In the genomic region with DNA sequence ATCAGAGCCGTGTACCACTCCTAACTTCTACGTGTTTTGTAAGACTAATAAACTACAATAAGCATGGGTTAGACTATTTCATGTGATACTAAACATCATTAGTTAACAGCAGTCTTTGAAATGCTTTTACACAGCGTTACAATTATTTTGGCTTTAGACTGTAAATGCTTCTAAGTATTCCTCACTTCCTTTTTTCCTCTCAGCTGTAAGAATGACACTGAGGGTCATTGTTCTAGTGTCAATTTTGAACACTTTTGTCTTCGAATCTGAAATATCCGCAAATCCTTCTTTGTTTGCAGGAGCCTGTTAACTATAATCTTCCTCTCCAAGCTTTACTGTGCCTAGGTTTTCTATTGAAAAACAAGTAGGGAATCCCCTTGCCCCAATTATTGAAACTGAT, we compare ENCODE assay signal across 8 cellular contexts. TPM values are rescaled to one million over a fixed set of nuclear protein-coding genes. Genes with fewer than 3 reads are reported as not detected.
DNase-seq lines count a peak whose midpoint lies in the region; ATAC-seq and TF ChIP-seq lines count a peak whose summit lies in the region.

No MANE protein-coding gene starts in this region.

- no peak for DNase-seq in activated naive CD4-positive, alpha-beta T cell treated with anti-CD3 and anti-CD28 coated beads, Interleukin-2, amount 50 U/mL, for 16 hours
- no peak for DNase-seq in T-cell
- peak; percentile 35 for DNase-seq in globus pallidus (ENCODE audit: low spot score)
- DNase-seq in tibial artery, result no peak
- no peak for DNase-seq in activated CD8-positive, alpha-beta memory T cell treated with anti-CD3 and anti-CD28 coated beads, Interleukin-2, amount 50 U/mL, for 4 hours

- H3K4me1 ChIP-seq in tibial artery (peaks cover 0 to 68% (median 17%) of the 10 kb centered on the region in 4 donors), gastroesophageal sphincter (peaks cover 11 to 67% (median 19%) of the 10 kb centered on the region in 3 donors)

- no peaks in the 10 kb centered on the region for H3K9me3 Mint-ChIP-seq in activated naive CD4-positive, alpha-beta T cell treated with anti-CD3 and anti-CD28 coated beads, Interleukin-2, amount 50 U/mL, for 24 hours
- no peaks in the 10 kb centered on the region for H3K9me3 Mint-ChIP-seq in T-cell

- POLR2A ChIA-PET in T-cell (lab: Charles Lee), result interaction anchor here in 1 of 2 donors (2.4 kb wide), 1 partner anchor 79 kb away, joined by 19 read pairs; no protein-coding TSS in a partner anchor

- H3K36me3 ChIP-seq in tibial artery (peaks cover 2 to 17% (median 2%) of the 10 kb centered on the region in 3 donors), gastroesophageal sphincter (peaks cover 0 to 14% of the 10 kb centered on the region in 2 donors)

- H3K27me3 ChIP-seq in tibial artery, result no peaks in the 10 kb centered on the region
- H3K27me3 ChIP-seq in gastroesophageal sphincter, result no peaks in the 10 kb centered on the region

- TF ChIP-seq CTCF in tibial artery (IDR thresholded peaks at IDR 0.05) (no peak), gastroesophageal sphincter (IDR thresholded peaks at IDR 0.05) (no peak)

- peaks cover 14% of the 10 kb centered on the region for H3K36me3 Mint-ChIP-seq in activated naive CD4-positive, alpha-beta T cell treated with anti-CD3 and anti-CD28 coated beads, Interleukin-2, amount 50 U/mL, for 24 hours
- H3K36me3 Mint-ChIP-seq in T-cell, result peaks cover 8% of the 10 kb centered on the region

- 27 to 36% methylated on average over 4 to 5 of the region's 5 CpGs for WGBS in gastroesophageal sphincter (ENCODE audit: low coverage in 1 of 2), 2 donors

- peak overlapping the region; percentile 83 for H3K27ac Mint-ChIP-seq in activated naive CD4-positive, alpha-beta T cell treated with anti-CD3 and anti-CD28 coated beads, Interleukin-2, amount 50 U/mL, for 24 hours
- H3K27ac Mint-ChIP-seq in T-cell, result peak overlapping the region in 1 of 2 donors; percentile 53

- H3K4me3 Mint-ChIP-seq in activated naive CD4-positive, alpha-beta T cell treated with anti-CD3 and anti-CD28 coated beads, Interleukin-2, amount 50 U/mL, for 24 hours, result peak overlapping the region; percentile 98
- H3K4me3 Mint-ChIP-seq in T-cell, result peak overlapping the region; percentile 93 to 97 (median 96)

- no peak for TF ChIP-seq POLR2A in gastroesophageal sphincter (IDR thresholded peaks at IDR 0.05)

- H3K4me3 ChIP-seq in tibial artery (peak overlapping the region; percentile 64 to 75), gastroesophageal sphincter (peak overlapping the region in 1 of 2 donors; percentile 76)

- no peaks in the 10 kb centered on the region for H3K9me3 ChIP-seq in tibial artery
- no peaks in the 10 kb centered on the region for H3K9me3 ChIP-seq in gastroesophageal sphincter

- intact Hi-C loops in tibial artery (cut with DNase I; ENCODE audit: low total_unique reads), result loop anchor here (5.0 to 10.0 kb wide), 2 partner anchors 75 to 1542 kb away; no protein-coding TSS in a partner anchor

- H3K27me3 Mint-ChIP-seq in activated naive CD4-positive, alpha-beta T cell treated with anti-CD3 and anti-CD28 coated beads, Interleukin-2, amount 50 U/mL, for 24 hours, result no peaks in the 10 kb centered on the region
- no peaks in the 10 kb centered on the region for H3K27me3 Mint-ChIP-seq in T-cell

- TF ChIP-seq EP300 in gastroesophageal sphincter (IDR thresholded peaks at IDR 0.05), result no peak

- H3K4me1 Mint-ChIP-seq in activated naive CD4-positive, alpha-beta T cell treated with anti-CD3 and anti-CD28 coated beads, Interleukin-2, amount 50 U/mL, for 24 hours, result peaks cover 26% of the 10 kb centered on the region
- H3K4me1 Mint-ChIP-seq in T-cell, result peaks cover 38 to 49% (median 43%) of the 10 kb centered on the region in 3 donors

- CTCF ChIA-PET in T-cell (lab: Charles Lee), result no interaction called here

- no peak overlapping the region for H3K27ac ChIP-seq in tibial artery
- no peak overlapping the region for H3K27ac ChIP-seq in gastroesophageal sphincter

- ATAC-seq in T-cell (replicated peaks in 1 of 4), result no peak
- no peak for ATAC-seq in gastroesophageal sphincter
- no peak for ATAC-seq in HG02885 (IDR thresholded peaks at IDR 0.05; ENCODE audit: poor library complexity, unreplicated experiment)

RNA-seq across cellular contexts. Expression of a gene that starts 1.5 kb away (rescaled TPM):
- total RNA-seq in T-cell (10 to 100 TPM; 47.7 to 73.8 (median 65.4) TPM), gastroesophageal sphincter (10 to 100 TPM; 32.4 to 74.9 (median 43.7) TPM)

RNA-seq across cellular contexts. Expression of a gene that starts 1.7 kb away (rescaled TPM):
- total RNA-seq in T-cell (10 to 100 TPM; 13.0 to 21.3 (median 16.3) TPM), gastroesophageal sphincter (10 to 100 TPM; 22.3 to 66.6 (median 31.1) TPM)
